ENCODE assay signal across 8 cellular contexts in the genomic region with DNA sequence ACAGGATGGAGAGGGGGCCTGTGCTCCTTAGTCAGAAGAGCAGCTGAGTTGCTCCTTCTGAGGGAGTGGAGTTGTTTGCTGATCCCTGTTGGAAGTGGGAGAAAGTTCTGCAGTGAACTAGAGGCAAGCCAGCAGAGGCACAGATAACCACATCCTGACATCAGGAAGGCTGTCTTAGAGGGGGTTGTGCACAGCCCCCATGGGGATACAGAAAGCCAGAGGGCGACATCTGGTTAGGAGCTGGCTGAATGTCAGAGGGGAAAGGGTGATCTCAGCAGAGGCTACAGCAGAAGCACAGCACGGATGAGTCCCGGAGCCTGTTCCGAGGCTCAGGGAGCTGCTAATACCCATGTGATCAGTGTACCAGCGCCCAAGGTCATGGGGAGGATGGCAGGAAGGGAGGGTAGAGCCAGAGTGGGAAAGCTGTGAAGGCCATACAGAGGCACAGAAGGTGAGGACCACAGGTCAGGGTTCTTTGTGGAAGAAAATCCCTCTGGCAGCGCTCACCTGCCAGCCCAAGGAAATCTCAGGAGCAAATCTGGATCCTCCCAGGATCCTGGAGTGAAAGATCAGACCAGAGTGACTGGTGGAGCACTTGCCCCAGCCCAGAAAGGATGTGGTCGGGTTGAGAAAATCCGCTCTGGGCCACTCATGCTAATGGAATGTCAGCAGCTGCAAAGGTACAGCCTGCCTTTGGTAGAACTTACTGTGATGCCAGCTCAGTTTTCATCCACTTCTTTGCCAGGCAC.
A peak's percentile ranks its signal among the peaks of the same experiment; 100 is the strongest.
DNase-seq lines count a peak whose midpoint lies in the region; ATAC-seq and TF ChIP-seq lines count a peak whose summit lies in the region.

No MANE protein-coding gene starts in this region.

- peak overlapping the region; percentile 59 for H3K4me3 ChIP-seq in PC-3 (ENCODE audit: low read length)
- peak overlapping the region; percentile 42 for H3K4me3 ChIP-seq in epithelial cell of proximal tubule (ENCODE audit: low read depth, low read length)

- peaks cover 12% of the 10 kb centered on the region for H3K36me3 ChIP-seq in PC-3 (ENCODE audit: low read depth, low read length)

- H3K27ac ChIP-seq in PC-3 (ENCODE audit: low read length): peak overlapping the region; percentile 98

- peaks cover 11 to 26% of the 10 kb centered on the region in 2 donors for H3K36me3 Mint-ChIP-seq in naive B cell

- peak overlapping the region in 3 of 8 donors; percentile 20 to 55 (median 50) for H3K4me3 Mint-ChIP-seq in naive B cell

- H3K27me3 Mint-ChIP-seq in naive B cell: no peaks in the 10 kb centered on the region

- H3K27ac Mint-ChIP-seq in naive B cell: peak overlapping the region in 5 of 6 donors; percentile 67 to 88 (median 78)

- POLR2A ChIA-PET in PC-3 (lab: Charles Lee; ENCODE audit: unreplicated experiment): interaction anchor here (0.6 to 1.6 kb wide), 6 partner anchors 27 to 132 kb away, joined by 3 to 5 read pairs (median 4); no protein-coding TSS in a partner anchor
- POLR2A ChIA-PET in GM10248 (lab: Yijun Ruan, JAX): no interaction called here

- H3K9me3 Mint-ChIP-seq in naive B cell: no peaks in the 10 kb centered on the region

- peak overlapping the region; percentile 15; the same call in 1 of the 2 replicates for H2AFZ ChIP-seq in PC-3 (ENCODE audit: low read length)

- peaks cover 40% of the 10 kb centered on the region for H3K4me1 ChIP-seq in PC-3 (ENCODE audit: insufficient read depth, low read length)

- 0 out of 2 replicates have a peak, but pooled peaks cover 4% of the 10 kb centered on the region for H3K79me2 ChIP-seq in PC-3 (ENCODE audit: low read length)

- ATAC-seq in PC-3 (peak; percentile 93), naive B cell (ENCODE audit: low read depth in 2 of 2) (no peak), HG03175 (IDR thresholded peaks at IDR 0.05; ENCODE audit: unreplicated experiment) (no peak), GM21529 (IDR thresholded peaks at IDR 0.05; ENCODE audit: unreplicated experiment) (no peak)

- no peaks in the 10 kb centered on the region for H3K27me3 ChIP-seq in PC-3 (ENCODE audit: low read length)

- H3K4me1 Mint-ChIP-seq in naive B cell: peaks cover 46 to 61% (median 58%) of the 10 kb centered on the region in 3 donors

- H3K9me2 ChIP-seq in PC-3 (replicated peaks; ENCODE audit: low read length): no peaks in the 10 kb centered on the region

- peak overlapping the region; percentile 74 for H3K9ac ChIP-seq in PC-3 (ENCODE audit: low read length)

- no peaks in the 10 kb centered on the region for H3K9me3 ChIP-seq in PC-3 (ENCODE audit: low read length)

- DNase-seq in ELF-1 (ENCODE audit: low read depth, low spot score) (peak; percentile 78), PC-3 (peak; percentile 98), epithelial cell of proximal tubule (ENCODE audit: low read depth) (peak; percentile 75), naive B cell (no peak), GM10248 (ENCODE audit: extremely low spot score) (no peak), SKM-1 (lab: John Stamatoyannopoulos, UW; ENCODE audit: unreplicated experiment) (no peak)

- peak overlapping the region; percentile 86 for H3K4me2 ChIP-seq in PC-3 (ENCODE audit: low read length)

- BruUV-seq in PC-3 (replicated peaks; lab: Mats Ljungman, UMichigan): TSS peak; percentile 93

- CTCF ChIA-PET in PC-3 (lab: Charles Lee): interaction anchor here (0.6 to 1.1 kb wide), 5 partner anchors 23 to 380 kb away, joined by 3 to 5 read pairs (median 4); no protein-coding TSS in a partner anchor
- CTCF ChIA-PET in GM10248 (lab: Yijun Ruan, JAX): interaction anchor here (1.0 to 1.6 kb wide), 2 partner anchors 12 to 280 kb away, joined by 3 to 4 read pairs; no protein-coding TSS in a partner anchor

- TF ChIP-seq CTCF in PC-3 (conservative IDR thresholded peaks at IDR 0.05; ENCODE audit: low read depth, low read length) (peak; percentile 13; the same call in 1 of the 2 replicates), epithelial cell of proximal tubule (conservative IDR thresholded peaks at IDR 0.05; ENCODE audit: low read depth, low read length) (no peak), GM10248 (IDR thresholded peaks at IDR 0.05; ENCODE audit: control extremely low read depth, extremely low read depth, low read depth, missing control alignments) (no peak)

- intact Hi-C loops in PC-3 (cut with micrococcal nuclease): loop anchor here (1.0 to 2.0 kb wide), 2 partner anchors 26 to 33 kb away; no protein-coding TSS in a partner anchor

- no peaks in the 10 kb centered on the region for H4K20me1 ChIP-seq in PC-3 (ENCODE audit: low read length)

- peaks cover 6% of the 10 kb centered on the region for H3F3A ChIP-seq in PC-3 (ENCODE audit: low read length, unreplicated experiment)

Comparison
In these comparisons a context has a peak if more than half of its experiments do, and no peak if none do; other contexts are left out.
1. DNase-seq: peak in ELF-1 (single experiment), PC-3 (single experiment) and epithelial cell of proximal tubule (single experiment); none in naive B cell (single experiment), GM10248 (single experiment) and SKM-1 (single experiment).